ENCODE assay signal across 10 cellular contexts in genomic region chr10:110706690-110707098, GRCh38.
DNase-seq lines count a peak whose midpoint lies in the region; ATAC-seq lines count a peak whose summit lies in the region.
"Had no signal": no experiment of that assay in that cellular context is flagged by ENCODE, and none has a peak within 500 bp of the region (broad histone marks: within the 10 kb centered on the region; RNA-seq: fewer than 3 reads in every experiment).

No MANE protein-coding gene starts in this region.

- no peak for ATAC-seq in GM21360 (IDR thresholded peaks at IDR 0.05; ENCODE audit: unreplicated experiment)

- DNase-seq in EH (ENCODE audit: low read depth) (peak; percentile 96), M059J (ENCODE audit: low read depth) (peak; percentile 92), epidermal melanocyte (ENCODE audit: insufficient read length, low spot score) (peak; percentile 73), non-pigmented ciliary epithelial cell (ENCODE audit: low read depth) (peak; percentile 88), NCI-H2171 treated with DMSO at 0.1 percent for 48 hours (lab: John Stamatoyannopoulos, UW) (no peak), NOMO-1 treated with dmso at 0.1 percent for 144 hours (lab: John Stamatoyannopoulos, UW; ENCODE audit: unreplicated experiment) (no peak), NCI-H128 (lab: John Stamatoyannopoulos, UW; ENCODE audit: unreplicated experiment) (no peak)
- DNase-seq: activated CD8-positive, alpha-beta memory T cell treated with anti-CD3 and anti-CD28 coated beads for 24 hours; NCI-H187 treated with DMSO at 0.1 percent for 48 hours had no signal

Comparison
In these comparisons a context has a peak if more than half of its experiments do, and no peak if none do; other contexts are left out.
1. DNase-seq: peak in EH (single experiment), M059J (single experiment), epidermal melanocyte (single experiment) and non-pigmented ciliary epithelial cell (single experiment); none in NCI-H2171 treated with DMSO at 0.1 percent for 48 hours (single experiment), NOMO-1 treated with dmso at 0.1 percent for 144 hours (single experiment) and NCI-H128 (single experiment).